8 cellular contexts compared by ENCODE assay signal in genomic region chr2:131104487-131105155, GRCh38. TPM values are rescaled to one million over a fixed set of nuclear protein-coding genes. Genes with fewer than 3 reads are reported as not detected.
DNase-seq lines count a peak whose midpoint lies in the region; ATAC-seq and TF ChIP-seq lines count a peak whose summit lies in the region.

No MANE protein-coding gene starts in this region.

- peak overlapping the region; percentile 92 to 99 for H3K9ac ChIP-seq in mucosa of rectum (ENCODE audit: low read depth in 1 of 2, low read length in 2 of 2)

- POLR2A ChIA-PET in CD4-positive, alpha-beta memory T cell (lab: Charles Lee; ENCODE audit: partially characterized antibody), result interaction anchor here (0.6 to 4.0 kb wide), 6 partner anchors 11 to 762 kb away, joined by 3 to 99 read pairs (median 4); partner anchors contain the start of genes FAM168B and IMP4

- H3K4me3 Mint-ChIP-seq in CD4-positive, alpha-beta memory T cell, result peak overlapping the region; percentile 94 to 99 (median 98)
- peak overlapping the region; percentile 99 for H3K4me3 Mint-ChIP-seq in endothelial cell (ENCODE audit: unreplicated experiment)

- WGBS in stomach, 5 donors, result 0 to 2% (median 0%) methylated on average over 20 of the region's 20 CpGs

- H3K9me3 ChIP-seq in CD4-positive, alpha-beta memory T cell (ENCODE audit: control insufficient read depth in 1 of 2, low read length in 2 of 2), result no peaks in the 10 kb centered on the region
- H3K9me3 ChIP-seq in mucosa of rectum (ENCODE audit: control insufficient read depth in 2 of 2, low read length in 2 of 2), result no peaks in the 10 kb centered on the region
- H3K9me3 ChIP-seq in stomach, result no peaks in the 10 kb centered on the region

- H3K36me3 Mint-ChIP-seq in CD4-positive, alpha-beta memory T cell, result peaks cover 0 to 12% of the 10 kb centered on the region in 2 donors
- no peaks in the 10 kb centered on the region for H3K36me3 Mint-ChIP-seq in endothelial cell (ENCODE audit: low read depth, unreplicated experiment)

- no peaks in the 10 kb centered on the region for H3K9me3 Mint-ChIP-seq in CD4-positive, alpha-beta memory T cell
- no peaks in the 10 kb centered on the region for H3K9me3 Mint-ChIP-seq in endothelial cell (ENCODE audit: unreplicated experiment)

- TF ChIP-seq CTCF in endothelial cell (IDR thresholded peaks at IDR 0.05; ENCODE audit: unreplicated experiment) (no peak), stomach (IDR thresholded peaks at IDR 0.05) (no peak)

- intact Hi-C loops in CD4-positive, alpha-beta memory T cell (cut with micrococcal nuclease), result loop anchor here (1.0 to 5.0 kb wide), 5 partner anchors 11 to 922 kb away; partner anchors contain the start of genes FAM168B, IMP4, MZT2A and MZT2B
- intact Hi-C loops in stomach (cut with DNase I; ENCODE audit: low total_unique reads), result no loop called here

- peak; percentile 71 to 83 (median 76) for DNase-seq in CD4-positive, alpha-beta memory T cell
- DNase-seq in NCI-H526 treated with DMSO at 0.1 percent for 48 hours (lab: John Stamatoyannopoulos, UW) (peak; percentile 80), endothelial cell (ENCODE audit: low spot score) (no peak), stomach (peak; percentile 49)
- peak; percentile 83 for DNase-seq in activated CD8-positive, alpha-beta memory T cell treated with anti-CD3 and anti-CD28 coated beads for 24 hours

- peaks cover 31 to 52% (median 42%) of the 10 kb centered on the region in 4 donors for H3K4me1 Mint-ChIP-seq in CD4-positive, alpha-beta memory T cell
- peaks cover 23% of the 10 kb centered on the region for H3K4me1 Mint-ChIP-seq in endothelial cell (ENCODE audit: unreplicated experiment)

- peak overlapping the region; percentile 92 to 99 (median 97) for H3K27ac Mint-ChIP-seq in CD4-positive, alpha-beta memory T cell
- peak overlapping the region; percentile 86 for H3K27ac Mint-ChIP-seq in endothelial cell (ENCODE audit: unreplicated experiment)

- H3K36me3 ChIP-seq in CD4-positive, alpha-beta memory T cell (ENCODE audit: insufficient read depth, low read length), result no peaks in the 10 kb centered on the region
- no peaks in the 10 kb centered on the region for H3K36me3 ChIP-seq in mucosa of rectum (ENCODE audit: control insufficient read depth in 2 of 2, insufficient read depth in 2 of 2, low read length in 2 of 2)
- H3K36me3 ChIP-seq in stomach, result no peaks in the 10 kb centered on the region

- ATAC-seq in GM19351 (IDR thresholded peaks at IDR 0.05; ENCODE audit: unreplicated experiment) (peak; percentile 64), HG03432 (IDR thresholded peaks at IDR 0.05; ENCODE audit: unreplicated experiment) (peak; percentile 71)

- CTCF ChIA-PET in CD4-positive, alpha-beta memory T cell (lab: Charles Lee; ENCODE audit: partially characterized antibody), result interaction anchor here (1.3 to 3.6 kb wide), 2 partner anchors 11 to 63 kb away, joined by 3 to 28 read pairs; partner anchors contain the start of gene FAM168B

- H3K27me3 Mint-ChIP-seq in CD4-positive, alpha-beta memory T cell, result no peaks in the 10 kb centered on the region
- H3K27me3 Mint-ChIP-seq in endothelial cell (ENCODE audit: unreplicated experiment), result peaks cover 4% of the 10 kb centered on the region

- no peak for TF ChIP-seq POLR2A in stomach (IDR thresholded peaks at IDR 0.05)

- no peaks in the 10 kb centered on the region for H3K27me3 ChIP-seq in CD4-positive, alpha-beta memory T cell (ENCODE audit: insufficient read depth, low read length)
- no peaks in the 10 kb centered on the region for H3K27me3 ChIP-seq in mucosa of rectum (ENCODE audit: control insufficient read depth in 2 of 2, insufficient read depth in 2 of 2, low read length in 2 of 2)
- no peaks in the 10 kb centered on the region for H3K27me3 ChIP-seq in stomach

- peak overlapping the region; percentile 64 to 91 for H3K4me3 ChIP-seq in CD4-positive, alpha-beta memory T cell (ENCODE audit: low read length in 2 of 2)
- peak overlapping the region; percentile 93 to 95 for H3K4me3 ChIP-seq in mucosa of rectum (ENCODE audit: low read length in 2 of 2)
- H3K4me3 ChIP-seq in stomach, result peak overlapping the region; percentile 85 to 96 (median 92)

- no peak for TF ChIP-seq EP300 in stomach (IDR thresholded peaks at IDR 0.05)

- peak overlapping the region; percentile 95 for H3K27ac ChIP-seq in CD4-positive, alpha-beta memory T cell (ENCODE audit: low read depth, low read length)
- H3K27ac ChIP-seq in mucosa of rectum (ENCODE audit: low read depth in 2 of 2, low read length in 2 of 2), result peak overlapping the region; percentile 94 to 97
- H3K27ac ChIP-seq in stomach, result peak overlapping the region; percentile 86 to 97 (median 95)

- H3K4me1 ChIP-seq in CD4-positive, alpha-beta memory T cell (ENCODE audit: insufficient read depth, low read length), result peaks cover 45% of the 10 kb centered on the region
- H3K4me1 ChIP-seq in mucosa of rectum (ENCODE audit: control insufficient read depth in 2 of 2, insufficient read depth in 2 of 2, low read length in 2 of 2) (peaks cover 13 to 14% of the 10 kb centered on the region in 2 donors), stomach (peaks cover 25 to 41% (median 33%) of the 10 kb centered on the region in 4 donors)

RNA-seq across cellular contexts. Expression of gene PLEKHB2, which starts 0.5 kb away (rescaled TPM):
- 10 to 100 TPM; 45.5 to 48.3 TPM for total RNA-seq in CD4-positive, alpha-beta memory T cell
- 10 to 100 TPM; 70.3 to 84.2 TPM for polyA plus RNA-seq in CD4-positive, alpha-beta memory T cell
- 59.2 TPM for total RNA-seq in endothelial cell (ENCODE audit: unreplicated experiment)
- total RNA-seq in stomach, result 100 to 1,000 TPM in 2 of 5 donors, 10 to 100 TPM in 3; 37.9 to 181 (median 64.0) TPM
- 10 to 100 TPM; 13.2 to 60.3 (median 46.5) TPM for polyA plus RNA-seq in stomach

RNA-seq across cellular contexts. Expression of gene FAM168B, which starts 11.4 kb away (rescaled TPM):
- total RNA-seq in CD4-positive, alpha-beta memory T cell, result 10 to 100 TPM; 79.4 to 81.0 TPM
- polyA plus RNA-seq in CD4-positive, alpha-beta memory T cell, result 10 to 100 TPM; 17.4 to 37.2 TPM
- total RNA-seq in endothelial cell (ENCODE audit: unreplicated experiment) (72.0 TPM), stomach (100 to 1,000 TPM in 1 of 5 donors, 10 to 100 TPM in 3, 1 to 10 TPM in 1; 8.2 to 103 (median 72.4) TPM)
- 10 to 100 TPM; 18.0 to 31.0 (median 30.1) TPM for polyA plus RNA-seq in stomach
